9 cellular contexts compared by ENCODE assay signal in genomic region chr1:147177611-147178370, GRCh38. TPM values are rescaled to one million over a fixed set of nuclear protein-coding genes. Genes with fewer than 3 reads are reported as not detected.
DNase-seq lines count a peak whose midpoint lies in the region; ATAC-seq and TF ChIP-seq lines count a peak whose summit lies in the region.
"Had no signal": no experiment of that assay in that cellular context is flagged by ENCODE, and none has a peak within 500 bp of the region (broad histone marks: within the 10 kb centered on the region; RNA-seq: fewer than 3 reads in every experiment).

No MANE protein-coding gene starts in this region.

- DNase-seq in AG20443 (ENCODE audit: low spot score) (peak; percentile 19), RWPE1 (ENCODE audit: low spot score) (no peak), fibroblast of the conjunctiva (ENCODE audit: low read depth) (peak; percentile 38), renal cortical epithelial cell (ENCODE audit: low read depth) (peak; percentile 61), NOMO-1 treated with DMSO at 0.1 percent for 48 hours (lab: John Stamatoyannopoulos, UW; ENCODE audit: unreplicated experiment) (no peak), occipital lobe (lab: John Stamatoyannopoulos, UW) (no peak)

- ATAC-seq in HG03159 (IDR thresholded peaks at IDR 0.05; ENCODE audit: unreplicated experiment) (no peak), HG02938 (IDR thresholded peaks at IDR 0.05; ENCODE audit: unreplicated experiment) (no peak)

- no peak for TF ChIP-seq CTCF in RWPE1 (conservative IDR thresholded peaks at IDR 0.05; ENCODE audit: low read depth)

- H3K27ac ChIP-seq in RWPE1, result peak overlapping the region; percentile 57

- POLR2A ChIA-PET in RWPE1 (lab: Yijun Ruan, JAX; ENCODE audit: low non-redundant PET), result no interaction called here

- CTCF ChIA-PET in RWPE1 (lab: Yijun Ruan, JAX), result no interaction called here

RNA-seq across cellular contexts. Expression of gene PRKAB2, which starts 5.5 kb away (rescaled TPM):
- total RNA-seq in renal cortical epithelial cell (6.1 and 19.7 TPM in 2 replicates), occipital lobe (33.4 TPM)

RNA-seq across cellular contexts. Expression of gene FMO5, which starts 47.3 kb away (rescaled TPM):
- total RNA-seq in renal cortical epithelial cell (4.7 and 7.3 TPM in 2 replicates), occipital lobe (0.62 TPM)
- total RNA-seq: activated T-helper 1 cell treated with anti-CD3 and anti-CD28 coated beads, Interleukin-12 subunit alpha, Interleukin-12 subunit beta, Interleukin-2, Interleukin-4 antibody, amounts not matched to agents 30 ng/mL and 10 ng/mL and 1 ng/mL, durations not matched to agents 14 hours and 24 hours and 36 hours had no signal

Comparison
In these comparisons a context has a peak if more than half of its experiments do, and no peak if none do; other contexts are left out.
1. DNase-seq: peak in AG20443 (single experiment), fibroblast of the conjunctiva (single experiment) and renal cortical epithelial cell (single experiment); none in RWPE1 (single experiment), NOMO-1 treated with DMSO at 0.1 percent for 48 hours (single experiment) and occipital lobe (single experiment).